Comparison of ENCODE assay signal across 12 cellular contexts in the genomic region with DNA sequence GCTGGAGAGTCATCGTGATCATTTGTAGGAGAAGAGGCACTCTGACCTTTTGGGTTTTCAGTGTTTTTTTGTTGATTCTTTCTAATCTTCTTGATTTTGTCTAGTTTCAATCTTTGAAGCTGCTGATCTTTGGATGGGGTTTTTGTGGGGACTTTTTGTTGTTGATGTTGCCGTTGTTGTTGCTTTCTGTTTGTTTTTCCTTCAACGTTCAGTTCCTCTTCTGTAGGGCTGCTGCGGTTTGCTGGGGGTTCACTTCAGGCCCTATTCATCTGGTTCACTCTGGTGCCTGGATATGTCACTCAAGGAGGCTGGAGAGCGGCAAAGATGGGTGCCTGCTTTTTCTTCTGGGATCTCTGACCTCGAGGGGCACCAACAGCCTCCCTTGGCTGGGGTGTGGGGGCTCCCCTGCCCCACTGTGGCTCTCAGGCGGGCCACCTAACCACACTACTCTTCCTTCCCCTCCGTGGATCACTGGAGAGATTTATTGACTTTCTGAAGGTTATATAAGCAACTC. TPM values are rescaled to one million over a fixed set of nuclear protein-coding genes. Genes with fewer than 3 reads are reported as not detected.
DNase-seq lines count a peak whose midpoint lies in the region; ATAC-seq and TF ChIP-seq lines count a peak whose summit lies in the region.
"Had no signal": no experiment of that assay in that cellular context is flagged by ENCODE, and none has a peak within 500 bp of the region (broad histone marks: within the 10 kb centered on the region; RNA-seq: fewer than 3 reads in every experiment).

No MANE protein-coding gene starts in this region.

- WGBS in spleen, 5 donors = 31 to 52% (median 33%) methylated on average over 8 of the region's 8 CpGs

- H3K4me1 Mint-ChIP-seq in activated CD4-positive, alpha-beta memory T cell treated with anti-CD3 and anti-CD28 coated beads, Interleukin-2, amount 10 ng/mL, durations not matched to agents 7 days and 5 days = peaks cover 7% of the 10 kb centered on the region
- H3K4me1 Mint-ChIP-seq in activated CD4-positive, alpha-beta memory T cell treated with anti-CD3 and anti-CD28 coated beads for 36 hours (ENCODE audit: low read depth) = peaks cover 4% of the 10 kb centered on the region
- H3K4me1 Mint-ChIP-seq in type B pancreatic cell (ENCODE audit: unreplicated experiment) = no peaks in the 10 kb centered on the region
- H3K4me1 Mint-ChIP-seq: nephron had no signal

- H3K9me3 ChIP-seq in spleen = peaks cover 0 to 9% (median 5%) of the 10 kb centered on the region in 8 donors

- H3K36me3 Mint-ChIP-seq in activated CD4-positive, alpha-beta memory T cell treated with anti-CD3 and anti-CD28 coated beads, Interleukin-2, amount 10 ng/mL, durations not matched to agents 7 days and 5 days (ENCODE audit: low read depth) = peaks cover 31% of the 10 kb centered on the region
- H3K36me3 Mint-ChIP-seq in activated CD4-positive, alpha-beta memory T cell treated with anti-CD3 and anti-CD28 coated beads for 36 hours = peaks cover 4% of the 10 kb centered on the region
- H3K36me3 Mint-ChIP-seq in type B pancreatic cell = no peaks in the 10 kb centered on the region

- ATAC-seq in HG02571 (IDR thresholded peaks at IDR 0.05; ENCODE audit: unreplicated experiment) (peak; percentile 93), HG03460 (IDR thresholded peaks at IDR 0.05; ENCODE audit: unreplicated experiment) (peak; percentile 87)

- TF ChIP-seq CTCF in spleen (IDR thresholded peaks at IDR 0.05 in 8 of 11, conservative IDR thresholded peaks at IDR 0.05 in 3 of 11) = no peak
- no peak for TF ChIP-seq CTCF in type B pancreatic cell (conservative IDR thresholded peaks at IDR 0.05)

- peak overlapping the region in 1 of 8 donors; percentile 15 for H3K4me3 ChIP-seq in spleen

- CTCF ChIA-PET in activated CD4-positive, alpha-beta memory T cell treated with anti-CD3 and anti-CD28 coated beads, Interleukin-2, amount 10 ng/mL, durations not matched to agents 7 days and 5 days (lab: Charles Lee) = no interaction called here
- CTCF ChIA-PET in activated CD4-positive, alpha-beta memory T cell treated with anti-CD3 and anti-CD28 coated beads for 36 hours (lab: Charles Lee) = interaction anchor here (1.4 kb wide), 1 partner anchor 139 kb away, joined by 6 read pairs; no protein-coding TSS in a partner anchor

- peaks cover 17% of the 10 kb centered on the region for H3K9me3 Mint-ChIP-seq in activated CD4-positive, alpha-beta memory T cell treated with anti-CD3 and anti-CD28 coated beads, Interleukin-2, amount 10 ng/mL, durations not matched to agents 7 days and 5 days
- H3K9me3 Mint-ChIP-seq in activated CD4-positive, alpha-beta memory T cell treated with anti-CD3 and anti-CD28 coated beads for 36 hours = peaks cover 19% of the 10 kb centered on the region
- H3K9me3 Mint-ChIP-seq in type B pancreatic cell = peaks cover 5% of the 10 kb centered on the region

- no peaks in the 10 kb centered on the region for H3K27me3 ChIP-seq in spleen (replicated peaks in 1 of 7)

- POLR2A ChIA-PET in activated CD4-positive, alpha-beta memory T cell treated with anti-CD3 and anti-CD28 coated beads, Interleukin-2, amount 10 ng/mL, durations not matched to agents 7 days and 5 days (lab: Charles Lee) = no interaction called here
- POLR2A ChIA-PET in activated CD4-positive, alpha-beta memory T cell treated with anti-CD3 and anti-CD28 coated beads for 36 hours (lab: Charles Lee) = no interaction called here

- TF ChIP-seq POLR2A in spleen (IDR thresholded peaks at IDR 0.05) = no peak

- peaks cover 3% of the 10 kb centered on the region for H3K27me3 Mint-ChIP-seq in activated CD4-positive, alpha-beta memory T cell treated with anti-CD3 and anti-CD28 coated beads, Interleukin-2, amount 10 ng/mL, durations not matched to agents 7 days and 5 days
- H3K27me3 Mint-ChIP-seq in activated CD4-positive, alpha-beta memory T cell treated with anti-CD3 and anti-CD28 coated beads for 36 hours = peaks cover 2% of the 10 kb centered on the region
- no peaks in the 10 kb centered on the region for H3K27me3 Mint-ChIP-seq in type B pancreatic cell

- H3K36me3 ChIP-seq in spleen = no peaks in the 10 kb centered on the region

- intact Hi-C loops in activated CD4-positive, alpha-beta memory T cell treated with anti-CD3 and anti-CD28 coated beads for 36 hours (cut with micrococcal nuclease) = no loop called here
- intact Hi-C loops in spleen (cut with DNase I; ENCODE audit: low total_unique reads) = no loop called here

- H3K4me1 ChIP-seq in spleen = peaks cover 0 to 6% (median 0%) of the 10 kb centered on the region in 6 donors

- H3K4me3 Mint-ChIP-seq in activated CD4-positive, alpha-beta memory T cell treated with anti-CD3 and anti-CD28 coated beads, Interleukin-2, amount 10 ng/mL, durations not matched to agents 7 days and 5 days = no peak overlapping the region
- H3K4me3 Mint-ChIP-seq in activated CD4-positive, alpha-beta memory T cell treated with anti-CD3 and anti-CD28 coated beads for 36 hours = no peak overlapping the region
- no peak overlapping the region for H3K4me3 Mint-ChIP-seq in type B pancreatic cell
- H3K4me3 Mint-ChIP-seq: nephron had no signal

- peak overlapping the region in 1 of 8 donors; percentile 26 for H3K27ac ChIP-seq in spleen
- H3K27ac ChIP-seq: KMS-11 had no signal

- no peak for DNase-seq in activated CD4-positive, alpha-beta memory T cell treated with anti-CD3 and anti-CD28 coated beads, Interleukin-2, amount 10 ng/mL, durations not matched to agents 7 days and 5 days
- DNase-seq in activated CD4-positive, alpha-beta memory T cell treated with anti-CD3 and anti-CD28 coated beads for 36 hours = no peak
- peak; percentile 71 for DNase-seq in spleen
- DNase-seq in mesenteric fat pad (ENCODE audit: low spot score) = no peak
- DNase-seq in activated effector memory CD4-positive, alpha-beta T cell treated with anti-CD3 and anti-CD28 coated beads, Interleukin-2, amount 50 U/mL, for 16 hours = no peak
- DNase-seq in type B pancreatic cell (ENCODE audit: extremely low spot score, unreplicated experiment) = no peak
- DNase-seq: cerebellar nuclear complex had no signal

- peak overlapping the region; percentile 17 for H3K27ac Mint-ChIP-seq in activated CD4-positive, alpha-beta memory T cell treated with anti-CD3 and anti-CD28 coated beads, Interleukin-2, amount 10 ng/mL, durations not matched to agents 7 days and 5 days
- no peak overlapping the region for H3K27ac Mint-ChIP-seq in activated CD4-positive, alpha-beta memory T cell treated with anti-CD3 and anti-CD28 coated beads for 36 hours
- H3K27ac Mint-ChIP-seq in type B pancreatic cell = no peak overlapping the region

RNA-seq across cellular contexts. Expression of a gene that starts 21.5 kb away (rescaled TPM):
- total RNA-seq in activated CD4-positive, alpha-beta memory T cell treated with anti-CD3 and anti-CD28 coated beads, Interleukin-2, amount 10 ng/mL, durations not matched to agents 7 days and 5 days = under 1 TPM in 1 of 2 experiments, not detected in 1; 0.43 TPM
- not detected for total RNA-seq in activated CD4-positive, alpha-beta memory T cell treated with anti-CD3 and anti-CD28 coated beads for 36 hours
- total RNA-seq in spleen (not detected), mesenteric fat pad (not detected), type B pancreatic cell (ENCODE audit: low replicate concordance) (not detected in 2 replicates)
- not detected for polyA plus RNA-seq in spleen
- total RNA-seq: A673 had no signal
